1 cellular context compared by ENCODE assay signal in genomic region chr2:36499128-36499820, GRCh38.
TF ChIP-seq lines count a peak whose summit lies in the region.

No MANE protein-coding gene starts in this region.

TF ChIP-seq in SK-N-SH treated with all-trans-retinoic acid at 6 μM for 48 hours, 23 proteins besides CTCF, POLR2A, EP300 and RAD21:
- no peak for TF ChIP-seq TSHZ2 (CRISPR knock-in tag; IDR thresholded peaks at IDR 0.05)
- TF ChIP-seq ZNF565 (CRISPR knock-in tag; conservative IDR thresholded peaks at IDR 0.05; ENCODE audit: low read depth), result no peak
- no peak for TF ChIP-seq SNAI2 (CRISPR knock-in tag; IDR thresholded peaks at IDR 0.05)
- TF ChIP-seq PPARA (CRISPR knock-in tag; IDR thresholded peaks at IDR 0.05; ENCODE audit: borderline replicate concordance), result no peak
- TF ChIP-seq OSR1 (CRISPR knock-in tag; IDR thresholded peaks at IDR 0.05), result no peak
- TF ChIP-seq BACH2 (CRISPR knock-in tag; IDR thresholded peaks at IDR 0.05; ENCODE audit: borderline replicate concordance), result no peak
- no peak for TF ChIP-seq ZNF8 (CRISPR knock-in tag; IDR thresholded peaks at IDR 0.05)
- TF ChIP-seq ZC3H10 (CRISPR knock-in tag; IDR thresholded peaks at IDR 0.05), result no peak
- TF ChIP-seq ZFP3 (CRISPR knock-in tag; IDR thresholded peaks at IDR 0.05), result no peak
- no peak for TF ChIP-seq CREB5 (CRISPR knock-in tag; IDR thresholded peaks at IDR 0.05; ENCODE audit: low read depth)
- TF ChIP-seq ZNF70 (CRISPR knock-in tag; IDR thresholded peaks at IDR 0.05), result no peak
